In the genomic region with DNA sequence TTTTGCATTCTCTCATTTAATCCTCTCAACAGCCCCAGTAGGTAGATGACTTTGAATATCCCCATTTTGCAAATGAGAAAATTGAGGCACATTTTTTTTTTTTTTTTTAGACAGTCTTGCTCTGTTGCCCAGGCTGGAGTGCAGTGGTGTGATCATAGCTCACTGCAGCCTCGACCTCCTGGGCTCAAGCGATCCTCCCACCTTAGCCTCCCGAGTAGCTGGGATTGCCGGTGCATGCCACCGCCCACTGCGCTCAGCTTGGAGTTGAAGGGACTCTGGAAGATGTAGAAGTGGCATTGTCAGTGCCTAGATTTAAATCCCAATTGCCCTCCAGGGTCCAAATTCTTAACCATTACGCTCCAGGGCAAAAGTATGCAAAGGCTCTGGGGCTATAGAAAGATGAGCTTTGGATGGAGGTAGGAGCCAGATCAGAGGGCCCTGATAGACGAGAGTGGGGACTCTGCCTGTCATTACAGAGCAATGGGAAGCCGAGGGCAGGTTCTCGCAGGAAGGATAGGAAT, we compare ENCODE assay signal across 8 cellular contexts. TPM values are rescaled to one million over a fixed set of nuclear protein-coding genes. Genes with fewer than 3 reads are reported as not detected.
DNase-seq lines count a peak whose midpoint lies in the region; FAIRE-seq and TF ChIP-seq lines count a peak whose summit lies in the region.

No MANE protein-coding gene starts in this region.

- intact Hi-C loops in cardiac septum (cut with DNase I): loop anchor here (1.0 to 5.0 kb wide), 2 partner anchors 13 to 34 kb away; partner anchors contain the start of gene PEX11G

- H3K27me3 ChIP-seq in right atrium auricular region: no peaks in the 10 kb centered on the region

- H3K9me3 ChIP-seq in right atrium auricular region: no peaks in the 10 kb centered on the region

- DNase-seq in right atrium auricular region (ENCODE audit: low spot score) (no peak), cardiac septum (ENCODE audit: low spot score) (no peak), mesothelial cell of epicardium (ENCODE audit: low spot score in 2 of 2, unreplicated experiment in 2 of 2) (no peak), NCI-H1436 (lab: John Stamatoyannopoulos, UW) (no peak), SIG-M5 (lab: John Stamatoyannopoulos, UW) (no peak), frontal cortex (ENCODE audit: low spot score in 2 of 2) (no peak), HT-29 (ENCODE audit: low spot score) (no peak)

- H3K27me3 Mint-ChIP-seq in brain (peaks cover 4% of the 10 kb centered on the region), mesothelial cell of epicardium (ENCODE audit: low read depth) (no peaks in the 10 kb centered on the region)

- peak overlapping the region; percentile 17 to 71 for H3K27ac ChIP-seq in right atrium auricular region

- H3K4me3 Mint-ChIP-seq in brain (peak overlapping the region; percentile 84 to 89 (median 88)), mesothelial cell of epicardium (peak overlapping the region; percentile 79)

- no peak for FAIRE-seq in frontal cortex (lab: Jason Lieb, UNC)

- H3K27ac Mint-ChIP-seq in brain: peak overlapping the region; percentile 92 to 98 (median 96)
- H3K27ac Mint-ChIP-seq in mesothelial cell of epicardium: peak overlapping the region; percentile 90

- H3K4me3 ChIP-seq in right atrium auricular region: peak overlapping the region in 1 of 2 donors; percentile 81

- no peak for TF ChIP-seq CTCF in right atrium auricular region (IDR thresholded peaks at IDR 0.05)
- no peak for TF ChIP-seq CTCF in brain (conservative IDR thresholded peaks at IDR 0.05)
- TF ChIP-seq CTCF in mesothelial cell of epicardium (IDR thresholded peaks at IDR 0.05; ENCODE audit: unreplicated experiment): no peak

- H3K4me1 Mint-ChIP-seq in brain (peaks cover 32% of the 10 kb centered on the region), mesothelial cell of epicardium (peaks cover 21% of the 10 kb centered on the region)

- peaks cover 0 to 32% of the 10 kb centered on the region in 2 donors for H3K4me1 ChIP-seq in right atrium auricular region

- H3K9me3 Mint-ChIP-seq in brain (peaks cover 0 to 8% (median 1%) of the 10 kb centered on the region in 5 experiments), mesothelial cell of epicardium (no peaks in the 10 kb centered on the region)

- H3K36me3 Mint-ChIP-seq in brain (peaks cover 27% of the 10 kb centered on the region), mesothelial cell of epicardium (peaks cover 14% of the 10 kb centered on the region)

- peaks cover 20% of the 10 kb centered on the region for H3K36me3 ChIP-seq in right atrium auricular region

RNA-seq across cellular contexts. Expression of gene MCOLN1, which starts 0.8 kb away (rescaled TPM):
- 10 to 100 TPM; 11.2 to 13.0 TPM for total RNA-seq in right atrium auricular region
- total RNA-seq in cardiac septum: 16.0 TPM
- 39.2 TPM for polyA plus RNA-seq in brain (ENCODE audit: insufficient read depth, low read depth, low replicate concordance)
- total RNA-seq in mesothelial cell of epicardium: 20.5 to 21.0 TPM (median 20.7 TPM) in 3 replicates
- 7.7 TPM for total RNA-seq in frontal cortex
- 7.1 and 7.5 TPM in 2 replicates for total RNA-seq in HT-29 (2014; rRNA removed; shearing (Covaris generic))

RNA-seq across cellular contexts. Expression of gene ZNF358, which starts 5.7 kb away (rescaled TPM):
- total RNA-seq in right atrium auricular region (100 to 1,000 TPM; 109 to 119 TPM), cardiac septum (76.7 TPM), mesothelial cell of epicardium (67.5 to 68.3 TPM (median 67.9 TPM) in 3 replicates), frontal cortex (10.6 TPM)
- 254 TPM for polyA plus RNA-seq in brain (ENCODE audit: insufficient read depth, low read depth, low replicate concordance)
- 4.2 and 5.6 TPM in 2 replicates for total RNA-seq in HT-29 (2014; rRNA removed; shearing (Covaris generic))

RNA-seq across cellular contexts. Expression of gene PNPLA6, which starts 13.9 kb away (rescaled TPM):
- total RNA-seq in right atrium auricular region: 10 to 100 TPM; 45.3 to 70.6 TPM
- total RNA-seq in cardiac septum: 41.9 TPM
- polyA plus RNA-seq in brain (ENCODE audit: insufficient read depth, low read depth, low replicate concordance): 104 TPM
- 100 to 117 TPM (median 112 TPM) in 3 replicates for total RNA-seq in mesothelial cell of epicardium
- total RNA-seq in frontal cortex: 45.2 TPM
- 61.3 and 74.3 TPM in 2 replicates for total RNA-seq in HT-29 (2014; rRNA removed; shearing (Covaris generic))

RNA-seq across cellular contexts. Expression of gene PEX11G, which starts 32.8 kb away (rescaled TPM):
- 1 to 10 TPM; 1.0 to 1.1 TPM for total RNA-seq in right atrium auricular region
- total RNA-seq in cardiac septum: 1.9 TPM
- 8.9 TPM for polyA plus RNA-seq in brain (ENCODE audit: insufficient read depth, low read depth, low replicate concordance)
- total RNA-seq in mesothelial cell of epicardium: 6.5 to 7.3 TPM (median 7.0 TPM) in 3 replicates
- 1.2 TPM for total RNA-seq in frontal cortex
- 4.0 and 6.4 TPM in 2 replicates for total RNA-seq in HT-29 (2014; rRNA removed; shearing (Covaris generic))
